Comparison of ENCODE assay signal across 8 cellular contexts in the genomic region with DNA sequence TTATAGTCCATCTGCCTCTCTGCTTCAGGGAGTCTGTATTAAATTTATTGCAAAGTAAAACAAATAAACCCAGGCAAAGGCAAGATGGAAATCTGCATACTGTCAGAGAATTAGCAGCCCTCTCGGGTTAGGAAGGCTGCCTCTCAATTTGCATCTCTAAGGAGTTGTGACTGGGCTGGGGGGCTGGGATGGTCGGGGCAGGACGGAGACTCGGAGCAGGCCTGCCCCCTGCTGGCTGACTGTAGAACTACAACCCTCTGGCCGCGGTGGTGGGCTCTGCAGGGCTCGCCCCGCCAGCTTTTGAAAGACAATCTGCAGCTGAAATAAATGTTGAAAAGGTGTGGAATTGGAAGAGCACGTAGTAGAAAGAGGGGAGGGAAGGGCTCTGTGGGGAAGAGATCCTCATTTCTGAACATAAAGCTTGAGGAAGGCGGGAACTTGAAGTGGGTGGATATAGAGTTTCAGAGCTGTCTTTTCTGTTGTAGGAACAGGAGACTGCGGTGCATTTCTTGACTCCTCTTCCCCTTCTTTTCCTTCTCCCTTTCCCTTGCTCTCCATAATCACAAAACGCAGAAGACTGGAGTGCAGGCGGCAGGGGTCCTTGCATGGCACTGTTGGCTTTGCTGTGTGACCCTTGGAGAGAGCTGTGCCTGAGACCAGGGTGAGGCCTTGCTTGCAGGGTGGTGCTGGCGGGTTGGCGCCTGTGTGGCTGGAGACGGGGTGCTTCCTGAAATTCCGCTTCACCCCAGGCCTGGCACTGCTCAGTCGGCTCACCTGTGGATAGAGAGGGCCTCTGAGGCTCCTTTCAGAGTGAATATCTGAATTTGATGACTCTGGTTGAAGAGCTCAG. TPM values are rescaled to one million over a fixed set of nuclear protein-coding genes. Genes with fewer than 3 reads are reported as not detected.
DNase-seq lines count a peak whose midpoint lies in the region; ATAC-seq and TF ChIP-seq lines count a peak whose summit lies in the region.

No MANE protein-coding gene starts in this region.

- H3K4me3 ChIP-seq in BJ (ENCODE audit: low read depth, low read length) (no peak overlapping the region), coronary artery (no peak overlapping the region), lung (no peak overlapping the region)

- H3K27ac ChIP-seq in coronary artery: no peak overlapping the region
- no peak overlapping the region for H3K27ac ChIP-seq in lung (ENCODE audit: low read depth in 1 of 2, low read length in 1 of 2)

- ATAC-seq in GM19397 (IDR thresholded peaks at IDR 0.05; ENCODE audit: unreplicated experiment) (peak; percentile 82), lung (ENCODE audit: insufficient read depth, low FRiP score) (no peak)
- ATAC-seq in activated CD4-positive, CD25-positive, alpha-beta regulatory T cell treated with anti-CD3 and anti-CD28 coated beads, Interleukin-2, amount 50 U/mL, for 24 hours: peak; percentile 51 to 72

- CTCF ChIA-PET in BJ (lab: Yijun Ruan, JAX): interaction anchor here (0.6 to 4.3 kb wide), 65 partner anchors 8 to 1638 kb away, joined by 3 to 43 read pairs (median 4); a partner anchor contains a TSS

- H3K9me3 ChIP-seq in lung (ENCODE audit: control insufficient read depth in 2 of 2, insufficient read depth in 1 of 2, low read length in 1 of 2): peaks cover 0 to 2% of the 10 kb centered on the region in 2 donors

- TF ChIP-seq CTCF in BJ (IDR thresholded peaks at IDR 0.05; ENCODE audit: insufficient read depth, low read depth, low read length) (peak; percentile 97), coronary artery (IDR thresholded peaks at IDR 0.05) (peak; percentile 77), lung (IDR thresholded peaks at IDR 0.05; ENCODE audit: control extremely low read depth, extremely low read depth) (peak; percentile 69)

- H3K27me3 ChIP-seq in BJ (ENCODE audit: control insufficient read depth, insufficient read depth, low read length) (peaks cover 11% of the 10 kb centered on the region), lung (ENCODE audit: control insufficient read depth, insufficient read depth) (no peaks in the 10 kb centered on the region)

- WGBS in lung, 2 donors: 37 to 39% methylated on average over 18 of the region's 18 CpGs

- POLR2A ChIA-PET in BJ (lab: Charles Lee): interaction anchor here (0.6 kb wide), 1 partner anchor 14 kb away, joined by 4 read pairs; no protein-coding TSS in a partner anchor

- no peak for DNase-seq in BJ (ENCODE audit: low read depth)
- peak; percentile 16 for DNase-seq in KG1 (lab: John Stamatoyannopoulos, UW)
- DNase-seq in coronary artery (ENCODE audit: low spot score): peak; percentile 29
- peak; percentile 36 for DNase-seq in lung (ENCODE audit: low spot score)
- DNase-seq in stimulated activated CD8-positive, alpha-beta memory T cell treated with anti-CD3 and anti-CD28 coated beads, Interleukin-4, amount 100 ng/mL, for 48 hours: peak; percentile 83
- DNase-seq in GOT3 (lab: John Stamatoyannopoulos, UW): no peak

- no peaks in the 10 kb centered on the region for H3K4me1 ChIP-seq in lung (ENCODE audit: control insufficient read depth in 2 of 2, insufficient read depth in 2 of 2, low read length in 2 of 2)

- H3K36me3 ChIP-seq in BJ (ENCODE audit: control insufficient read depth, insufficient read depth, low read length): no peaks in the 10 kb centered on the region
- H3K36me3 ChIP-seq in lung (ENCODE audit: control insufficient read depth in 2 of 2, insufficient read depth in 2 of 2, low read length in 2 of 2): no peaks in the 10 kb centered on the region

RNA-seq across cellular contexts. Expression of a gene that starts 22.6 kb away (rescaled TPM):
- polyA plus RNA-seq in BJ (2011; rRNA removed): 0.02 TPM in 1 of 2 replicates, not detected in the other
- not detected in 2 replicates for polyA minus RNA-seq in BJ (2011; rRNA and poly(A)+ RNA removed)
- 10 to 100 TPM in 1 of 2 donors, 1 to 10 TPM in 1; 9.3 to 10.6 TPM for total RNA-seq in lung
- polyA plus RNA-seq in lung: 1 to 10 TPM; 3.1 to 6.5 TPM

RNA-seq across cellular contexts. Expression of a gene that starts 30.5 kb away (rescaled TPM):
- polyA plus RNA-seq in BJ (2011; rRNA removed) (15.1 and 20.6 TPM in 2 replicates), lung (10 to 100 TPM; 23.3 to 30.2 TPM)
- polyA minus RNA-seq in BJ (2011; rRNA and poly(A)+ RNA removed): 5.6 and 6.1 TPM in 2 replicates
- total RNA-seq in lung: 10 to 100 TPM; 24.6 to 39.9 TPM

Comparison
In these comparisons a context has a peak if more than half of its experiments do, and no peak if none do; other contexts are left out.
1. DNase-seq: peak in KG1 (single experiment), coronary artery (single experiment), lung (single experiment) and stimulated activated CD8-positive, alpha-beta memory T cell treated with anti-CD3 and anti-CD28 coated beads, Interleukin-4, amount 100 ng/mL, for 48 hours (single experiment); none in BJ (single experiment) and GOT3 (single experiment).
2. Peak in every context shown above with its lines, with median percentiles within 50 percentile points of each other: CTCF ChIP-seq.